In genomic region chr3:114402852-114403251, GRCh38 we compare ENCODE assay signal across 23 cellular contexts.
A peak's percentile ranks its signal among the peaks of the same experiment; 100 is the strongest.
DNase-seq lines count a peak whose midpoint lies in the region; ATAC-seq, FAIRE-seq and TF ChIP-seq lines count a peak whose summit lies in the region.
"Had no signal": no experiment of that assay in that cellular context is flagged by ENCODE, and none has a peak within 500 bp of the region (broad histone marks: within the 10 kb centered on the region; RNA-seq: fewer than 3 reads in every experiment).

No MANE protein-coding gene starts in this region.

- H3K27ac ChIP-seq in caudate nucleus (ENCODE audit: low read depth, low read length): peak overlapping the region; percentile 19
- H3K27ac ChIP-seq: BLaER1 treated with 17β-estradiol and CSF1 and Interleukin-3, amounts not matched to agents 10 nM and 100 nM; C4-2B had no signal

- DNase-seq in AG10803 (ENCODE audit: low read depth) (peak; percentile 69), caudate nucleus (lab: John Stamatoyannopoulos, UW) (no peak), T-cell (no peak)
- DNase-seq in stimulated activated naive CD8-positive, alpha-beta T cell treated with anti-CD3 and anti-CD28 coated beads, Interleukin-15, Interleukin-2, amounts not matched to agents 100 U/mL and 50 U/mL, for 24 hours: no peak
- no peak for DNase-seq in NK-92 treated with Interleukin-12 subunit alpha and Interleukin-12 subunit beta, amount 100 ng/mL, for 24 hours (lab: John Stamatoyannopoulos, UW)
- DNase-seq: 8988T; ACHN; AML-193; Caco-2; Calu3; CD4-positive, alpha-beta T cell; CD8-positive, alpha-beta T cell; DMS79 treated with DMSO at 0.1 percent for 48 hours; GF-D8 had no signal

- no peak overlapping the region for H3K4me3 ChIP-seq in AG10803 (ENCODE audit: low read length)
- H3K4me3 ChIP-seq: BLaER1 treated with 17β-estradiol and CSF1 and Interleukin-3, amounts not matched to agents 10 nM and 100 nM had no signal

- H3K9me3 Mint-ChIP-seq in T-cell: no peaks in the 10 kb centered on the region
- H3K9me3 Mint-ChIP-seq: CD4-positive, alpha-beta T cell; CD8-positive, alpha-beta T cell had no signal

- POLR2A ChIA-PET in T-cell (lab: Charles Lee): no interaction called here

- CTCF ChIA-PET in T-cell (lab: Charles Lee): interaction anchor here (0.7 to 2.0 kb wide), 2 partner anchors 15 to 16 kb away, joined by 4 to 8 read pairs; no protein-coding TSS in a partner anchor

- no peaks in the 10 kb centered on the region for H3K27me3 Mint-ChIP-seq in T-cell
- H3K27me3 Mint-ChIP-seq: B cell; CD4-positive, alpha-beta T cell had no signal

- no peak for ATAC-seq in stimulated activated naive CD8-positive, alpha-beta T cell treated with anti-CD3 and anti-CD28 coated beads, Interleukin-15, Interleukin-2, amounts not matched to agents 100 U/mL and 50 U/mL, for 24 hours
- no peak for ATAC-seq in T-cell (replicated peaks in 1 of 4)
- ATAC-seq: CD8-positive, alpha-beta T cell had no signal

- H3K4me3 Mint-ChIP-seq in T-cell: no peak overlapping the region
- H3K4me3 Mint-ChIP-seq: B cell; CD4-positive, alpha-beta T cell; CD8-positive, alpha-beta T cell had no signal

- no peaks in the 10 kb centered on the region for H3K4me1 Mint-ChIP-seq in T-cell

- no peak for TF ChIP-seq CTCF in AG10803 (conservative IDR thresholded peaks at IDR 0.05; ENCODE audit: low read length)

- H3K27ac Mint-ChIP-seq in T-cell: no peak overlapping the region
- H3K27ac Mint-ChIP-seq: B cell; CD4-positive, alpha-beta T cell; CD8-positive, alpha-beta T cell had no signal

- no peaks in the 10 kb centered on the region for H3K36me3 Mint-ChIP-seq in T-cell
- H3K36me3 Mint-ChIP-seq: CD8-positive, alpha-beta T cell had no signal

- peak; percentile 24 for FAIRE-seq in islet of Langerhans (lab: Jason Lieb, UNC)
- FAIRE-seq: A204.1, D721Med, G401.6, GM12891, GM19239 had no signal
